ENCODE assay signal across 13 cellular contexts in the genomic region with DNA sequence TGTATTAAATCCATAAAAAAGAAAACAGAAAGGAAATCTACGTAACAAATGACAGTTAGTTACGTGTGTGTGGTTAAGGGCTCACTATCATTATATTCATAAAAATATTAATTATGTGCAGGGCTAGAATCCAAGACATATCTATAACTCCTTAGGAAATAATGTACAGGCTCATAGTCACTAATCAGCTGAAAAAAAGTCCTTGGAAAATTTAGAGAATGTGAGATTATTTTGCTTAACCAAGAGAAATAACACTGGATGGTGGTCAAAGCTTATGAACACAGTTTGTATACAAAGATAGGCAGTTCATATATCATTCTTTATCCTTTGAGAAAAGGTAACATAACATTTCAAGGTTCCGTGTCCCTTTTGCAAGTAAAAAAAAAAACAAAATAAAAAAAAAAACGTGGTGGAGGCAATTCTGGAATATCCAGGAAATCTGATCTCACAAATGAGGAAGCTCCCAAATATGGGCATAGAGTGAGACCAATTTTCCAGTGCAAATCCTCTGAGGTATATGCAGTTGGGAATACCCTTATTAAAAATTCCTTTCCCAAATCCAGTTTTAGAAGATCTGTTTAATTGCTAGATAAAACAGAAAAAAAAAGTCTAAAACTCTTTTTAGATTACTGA. TPM values are rescaled to one million over a fixed set of nuclear protein-coding genes. Genes with fewer than 3 reads are reported as not detected.
DNase-seq lines count a peak whose midpoint lies in the region; ATAC-seq, FAIRE-seq and TF ChIP-seq lines count a peak whose summit lies in the region.
"Had no signal": no experiment of that assay in that cellular context is flagged by ENCODE, and none has a peak within 500 bp of the region (broad histone marks: within the 10 kb centered on the region; RNA-seq: fewer than 3 reads in every experiment).

No MANE protein-coding gene starts in this region.

- H3K9me3 ChIP-seq in endothelial cell of umbilical vein (replicated peaks; ENCODE audit: control insufficient read depth, insufficient read depth, low read length) (no peaks in the 10 kb centered on the region), osteoblast (ENCODE audit: low read depth, low read length) (no peaks in the 10 kb centered on the region), endodermal cell (ENCODE audit: control insufficient read depth, low read length) (no peaks in the 10 kb centered on the region), adrenal gland (replicated peaks in 1 of 3) (no peaks in the 10 kb centered on the region)
- H3K9me3 ChIP-seq in CD8-positive, alpha-beta T cell (ENCODE audit: low read length) = no peaks in the 10 kb centered on the region

- H3K9ac ChIP-seq in endothelial cell of umbilical vein (replicated peaks; ENCODE audit: extremely low read depth, insufficient read depth, low read length) = no peak overlapping the region
- H3K9ac ChIP-seq in endodermal cell (ENCODE audit: extremely low read depth, low read length, poor library complexity, severe bottlenecking) = no peak overlapping the region

- 48 to 50% methylated on average over 2 of the region's 4 CpGs for WGBS in endodermal cell (ENCODE audit: insufficient coverage in 1 of 2, insufficient read length in 1 of 2), 2 experiments
- WGBS in adrenal gland, 4 donors = 41 to 47% (median 46%) methylated on average over 4 of the region's 4 CpGs

- no peaks in the 10 kb centered on the region for H3K9me3 Mint-ChIP-seq in endodermal cell
- no peaks in the 10 kb centered on the region for H3K9me3 Mint-ChIP-seq in CD8-positive, alpha-beta T cell
- H3K9me3 Mint-ChIP-seq: activated CD4-positive, alpha-beta memory T cell treated with anti-CD3 and anti-CD28 coated beads for 36 hours; brain; effector memory CD8-positive, alpha-beta T cell had no signal

- BruUV-seq in endothelial cell of umbilical vein (replicated peaks; lab: Mats Ljungman, UMichigan) = no TSS peak

- H3K4me3 Mint-ChIP-seq in endodermal cell = no peak overlapping the region
- no peak overlapping the region for H3K4me3 Mint-ChIP-seq in CD8-positive, alpha-beta T cell
- H3K4me3 Mint-ChIP-seq: activated CD4-positive, alpha-beta memory T cell treated with anti-CD3 and anti-CD28 coated beads for 36 hours; brain; effector memory CD8-positive, alpha-beta T cell had no signal

- H3K4me2 ChIP-seq in endothelial cell of umbilical vein (ENCODE audit: insufficient read depth, low read length) (no peak overlapping the region), osteoblast (ENCODE audit: insufficient read depth, low read length) (peak overlapping the region; percentile 80)

- H3K36me3 ChIP-seq in endothelial cell of umbilical vein (ENCODE audit: control insufficient read depth in 2 of 2, extremely low read depth in 1 of 2, insufficient read depth in 2 of 2, low read length in 2 of 2) (no peaks in the 10 kb centered on the region), osteoblast (ENCODE audit: insufficient read depth, low read length) (no peaks in the 10 kb centered on the region), endodermal cell (ENCODE audit: control insufficient read depth, insufficient read depth, low read length) (no peaks in the 10 kb centered on the region), adrenal gland (replicated peaks in 1 of 2) (no peaks in the 10 kb centered on the region)
- no peaks in the 10 kb centered on the region for H3K36me3 ChIP-seq in CD8-positive, alpha-beta T cell (ENCODE audit: insufficient read depth, low read length)

- no peak for ATAC-seq in CD8-positive, alpha-beta T cell
- ATAC-seq: effector memory CD8-positive, alpha-beta T cell had no signal

- CTCF ChIA-PET in endothelial cell of umbilical vein (lab: Charles Lee) = interaction anchor here (1.4 to 2.0 kb wide), 3 partner anchors 10 to 90 kb away, joined by 3 to 7 read pairs (median 4); a partner anchor contains a TSS
- CTCF ChIA-PET in CD8-positive, alpha-beta T cell (lab: Charles Lee) = no interaction called here

- DNase-seq in GM19239 (ENCODE audit: insufficient read length, low spot score) (no peak), NCI-H2171 treated with DMSO at 0.1 percent for 48 hours (lab: John Stamatoyannopoulos, UW) (peak; percentile 69), endothelial cell of umbilical vein (ENCODE audit: low read depth, low spot score) (no peak), osteoblast (ENCODE audit: insufficient read length, low spot score, missing footprints) (no peak), endodermal cell (no peak), NCI-H510A treated with DMSO at 0.1 percent for 48 hours (lab: John Stamatoyannopoulos, UW) (no peak), adrenal gland (no peak)
- no peak for DNase-seq in CD8-positive, alpha-beta T cell
- DNase-seq: effector memory CD8-positive, alpha-beta T cell; islet precursor cell had no signal

- H3K4me3 ChIP-seq in endothelial cell of umbilical vein (replicated peaks in 1 of 3; ENCODE audit: insufficient read depth in 1 of 3, low read depth in 1 of 3, low read length in 3 of 3) = no peak overlapping the region
- H3K4me3 ChIP-seq in osteoblast (ENCODE audit: insufficient read depth, low read length) = peak overlapping the region; percentile 46
- no peak overlapping the region for H3K4me3 ChIP-seq in endodermal cell (ENCODE audit: low read length)
- no peak overlapping the region for H3K4me3 ChIP-seq in CD8-positive, alpha-beta T cell (ENCODE audit: low read depth, low read length)
- no peak overlapping the region for H3K4me3 ChIP-seq in adrenal gland

- dilution Hi-C loops in endothelial cell of umbilical vein (cut with MboI; ENCODE audit: extremely low pct_ligation_motif_present, low sequenced_read_pairs) = no loop called here

- FAIRE-seq in GM19239 (lab: Jason Lieb, UNC) (peak; percentile 72), endothelial cell of umbilical vein (lab: Jason Lieb, UNC) (peak; percentile 46)
- FAIRE-seq: HTR-8/SVneo had no signal

- POLR2A ChIA-PET in endothelial cell of umbilical vein (lab: Charles Lee) = no interaction called here
- POLR2A ChIA-PET in CD8-positive, alpha-beta T cell (lab: Charles Lee) = no interaction called here

- H3K27me3 Mint-ChIP-seq in endodermal cell (ENCODE audit: insufficient read depth) = no peaks in the 10 kb centered on the region
- H3K27me3 Mint-ChIP-seq in CD8-positive, alpha-beta T cell (ENCODE audit: low read depth) = no peaks in the 10 kb centered on the region
- H3K27me3 Mint-ChIP-seq: activated CD4-positive, alpha-beta memory T cell treated with anti-CD3 and anti-CD28 coated beads for 36 hours; effector memory CD8-positive, alpha-beta T cell had no signal

- H3K4me1 Mint-ChIP-seq in endodermal cell = no peaks in the 10 kb centered on the region
- H3K4me1 Mint-ChIP-seq in CD8-positive, alpha-beta T cell (ENCODE audit: low read depth) = no peaks in the 10 kb centered on the region

- no peaks in the 10 kb centered on the region for H3K36me3 Mint-ChIP-seq in endodermal cell (ENCODE audit: low read depth)
- no peaks in the 10 kb centered on the region for H3K36me3 Mint-ChIP-seq in CD8-positive, alpha-beta T cell
- H3K36me3 Mint-ChIP-seq: activated CD4-positive, alpha-beta memory T cell treated with anti-CD3 and anti-CD28 coated beads for 36 hours; brain had no signal

- no peak overlapping the region for H3K27ac Mint-ChIP-seq in endodermal cell
- H3K27ac Mint-ChIP-seq in CD8-positive, alpha-beta T cell = no peak overlapping the region
- H3K27ac Mint-ChIP-seq: brain; effector memory CD8-positive, alpha-beta T cell had no signal

- intact Hi-C loops in endothelial cell of umbilical vein (cut with micrococcal nuclease) (no loop called here), adrenal gland (cut with DNase I) (no loop called here)
- intact Hi-C loops in CD8-positive, alpha-beta T cell (cut with DNase I, micrococcal nuclease) = no loop called here

- H3K27ac ChIP-seq in endothelial cell of umbilical vein (ENCODE audit: insufficient read depth, low read depth, low read length) (no peak overlapping the region), osteoblast (ENCODE audit: low read depth, low read length) (peak overlapping the region; percentile 97), endodermal cell (ENCODE audit: low read depth, low read length) (no peak overlapping the region), adrenal gland (no peak overlapping the region)
- no peak overlapping the region for H3K27ac ChIP-seq in CD8-positive, alpha-beta T cell (ENCODE audit: low read depth, low read length)

- H4K20me1 ChIP-seq in endothelial cell of umbilical vein (replicated peaks; ENCODE audit: control insufficient read depth, extremely low read depth, insufficient read depth, low read length) (no peaks in the 10 kb centered on the region), osteoblast (ENCODE audit: insufficient read depth, low read length) (no peaks in the 10 kb centered on the region)

- H3K9me1 ChIP-seq in endothelial cell of umbilical vein (replicated peaks; ENCODE audit: control insufficient read depth, extremely low read depth, insufficient read depth, low read length) = no peaks in the 10 kb centered on the region

- H3K27me3 ChIP-seq in endothelial cell of umbilical vein (ENCODE audit: control insufficient read depth in 2 of 2, insufficient read depth in 2 of 2, low read length in 2 of 2) (no peaks in the 10 kb centered on the region), osteoblast (ENCODE audit: insufficient read depth, low read length) (no peaks in the 10 kb centered on the region), endodermal cell (ENCODE audit: control insufficient read depth, insufficient read depth, low read length, poor library complexity, severe bottlenecking) (no peaks in the 10 kb centered on the region), adrenal gland (no peaks in the 10 kb centered on the region)
- no peaks in the 10 kb centered on the region for H3K27me3 ChIP-seq in CD8-positive, alpha-beta T cell (ENCODE audit: insufficient read depth, low read length)

- H2AFZ ChIP-seq in endothelial cell of umbilical vein (ENCODE audit: low read depth, low read length) (no peak overlapping the region), osteoblast (ENCODE audit: low read length) (peak overlapping the region; percentile 23)

- TF ChIP-seq POLR2A in endothelial cell of umbilical vein (IDR thresholded peaks at IDR 0.05; ENCODE audit: low read depth, low read length) (no peak), adrenal gland (IDR thresholded peaks at IDR 0.05) (no peak)

- H3K79me2 ChIP-seq in endothelial cell of umbilical vein (ENCODE audit: control insufficient read depth, insufficient read depth, low read length) = no peaks in the 10 kb centered on the region
- no peaks in the 10 kb centered on the region for H3K79me2 ChIP-seq in osteoblast (ENCODE audit: insufficient read depth, low read length)

- TF ChIP-seq CTCF in endothelial cell of umbilical vein (IDR thresholded peaks at IDR 0.05; ENCODE audit: extremely low read depth in 1 of 2, insufficient read depth in 1 of 2, low read depth in 1 of 2, low read length in 2 of 2) (no peak), osteoblast (IDR thresholded peaks at IDR 0.05; ENCODE audit: extremely low read depth, low read depth, low read length) (no peak), endodermal cell (conservative IDR thresholded peaks at IDR 0.05) (no peak), adrenal gland (IDR thresholded peaks at IDR 0.05) (no peak)
- TF ChIP-seq CTCF in CD8-positive, alpha-beta T cell (IDR thresholded peaks at IDR 0.05) = no peak

- H3K4me1 ChIP-seq in endothelial cell of umbilical vein (ENCODE audit: control insufficient read depth, extremely low read depth, insufficient read depth, low read length) (peaks cover 8% of the 10 kb centered on the region), osteoblast (ENCODE audit: insufficient read depth, low read length) (peaks cover 42% of the 10 kb centered on the region), endodermal cell (ENCODE audit: control insufficient read depth, insufficient read depth, low read length) (no peaks in the 10 kb centered on the region), adrenal gland (replicated peaks in 1 of 2) (peaks cover 0 to 10% of the 10 kb centered on the region in 2 donors)
- H3K4me1 ChIP-seq in CD8-positive, alpha-beta T cell (ENCODE audit: insufficient read depth, low read length) = no peaks in the 10 kb centered on the region

RNA-seq across cellular contexts. Expression of a gene that starts 17.9 kb away (rescaled TPM):
- 4.2 and 8.6 TPM in 2 replicates for total RNA-seq in endothelial cell of umbilical vein
- 3.5 and 4.0 TPM in 2 replicates for polyA plus RNA-seq in endothelial cell of umbilical vein
- 3.6 and 4.3 TPM in 2 replicates for polyA plus RNA-seq in endothelial cell of umbilical vein (2011; cell fraction: cytosol; rRNA removed)
- 28.8 and 35.5 TPM in 2 replicates for polyA plus RNA-seq in endothelial cell of umbilical vein (2011; cell fraction: nucleus; rRNA removed)
- 7.5 TPM in 2 replicates for polyA plus RNA-seq in endothelial cell of umbilical vein (2012)
- 5.1 TPM in 2 replicates for polyA minus RNA-seq in endothelial cell of umbilical vein
- 2.3 TPM for polyA minus RNA-seq in endothelial cell of umbilical vein (2011; cell fraction: cytosol; rRNA and poly(A)+ RNA removed)
- 12.8 and 17.4 TPM in 2 replicates for polyA minus RNA-seq in endothelial cell of umbilical vein (2011; cell fraction: nucleus; rRNA and poly(A)+ RNA removed)
- 8.5 and 10.5 TPM in 2 replicates for total RNA-seq in osteoblast
- 10 to 100 TPM in 1 of 2 donors, 1 to 10 TPM in 1; 4.4 to 12.3 TPM for total RNA-seq in endodermal cell
- 3.6 TPM for polyA plus RNA-seq in endodermal cell (2013, experiment 1 of 2)
- 4.2 TPM for polyA plus RNA-seq in endodermal cell (2013, experiment 2 of 2)
- total RNA-seq in CD8-positive, alpha-beta T cell = 1,000 to 10,000 TPM; 3,739 to 3,807 TPM
- 10 to 100 TPM in 7 of 8 donors, 1 to 10 TPM in 1; 5.0 to 29.7 (median 17.6) TPM for total RNA-seq in adrenal gland
- 10 to 100 TPM; 10.5 to 15.5 (median 13.9) TPM for polyA plus RNA-seq in adrenal gland

Comparison
In these comparisons a context has a peak if more than half of its experiments do, and no peak if none do; other contexts are left out.
1. RNA of a gene that starts 17.9 kb away (total RNA-seq): 3,739 to 3,807 TPM in CD8-positive, alpha-beta T cell; 5.0 to 29.7 TPM in adrenal gland, 4.4 to 12.3 TPM in endodermal cell, 8.5 to 10.5 TPM in osteoblast and 4.2 to 8.6 TPM in endothelial cell of umbilical vein; every median in the first group is over 100 times any median in the second.